ENCODE assay signal across 22 cellular contexts in the genomic region with DNA sequence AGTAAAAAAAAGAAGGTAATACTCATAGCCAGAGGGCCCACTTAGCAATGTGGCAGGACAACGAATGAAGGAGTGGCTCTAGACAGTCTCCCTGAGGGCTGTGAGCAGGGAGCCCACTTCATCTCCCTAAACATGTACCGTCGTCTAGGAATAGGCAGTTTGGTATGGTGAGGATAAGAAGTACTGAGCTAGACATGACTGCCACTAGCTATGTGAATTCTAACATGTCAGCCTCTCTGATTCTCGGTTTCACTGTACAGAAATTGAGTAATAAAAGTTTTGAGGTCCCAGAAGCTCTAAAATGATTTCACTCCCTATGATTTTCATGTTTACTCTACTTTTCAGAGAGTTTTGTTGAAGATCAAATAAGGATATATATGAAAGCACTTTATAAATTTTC.
"Had no signal": no experiment of that assay in that cellular context is flagged by ENCODE, and none has a peak within 500 bp of the region (broad histone marks: within the 10 kb centered on the region; RNA-seq: fewer than 3 reads in every experiment).

No MANE protein-coding gene starts in this region.

- H3K4me3 Mint-ChIP-seq: IgD-negative memory B cell; T-cell; T-helper 1 cell treated with Interleukin-12 subunit alpha and Interleukin-12 subunit beta and Interleukin-4 antibody, amounts not matched to agents 30 μg/mL and 1 μg/mL, for 36 hours had no signal

- H3K27ac Mint-ChIP-seq: IgD-negative memory B cell; T-cell; T-helper 1 cell treated with Interleukin-12 subunit alpha and Interleukin-12 subunit beta and Interleukin-4 antibody, amounts not matched to agents 30 μg/mL and 1 μg/mL, for 36 hours had no signal

- H3K9me3 Mint-ChIP-seq: IgD-negative memory B cell; T-cell; T-helper 1 cell treated with Interleukin-12 subunit alpha and Interleukin-12 subunit beta and Interleukin-4 antibody, amounts not matched to agents 30 μg/mL and 1 μg/mL, for 36 hours had no signal

- H3K36me3 Mint-ChIP-seq: T-cell had no signal

- DNase-seq: Kasumi-1, MM.1S, NCI-H1092 treated with DMSO at 0.1 percent for 48 hours, NCI-H146, NCI-H1694 treated with DMSO at 0.1 percent for 48 hours, NCI-H1930, NCI-H2081, NCI-H2107, NCI-H2171 treated with DMSO at 0.1 percent for 48 hours, NCI-H345, NCI-H446 treated with DMSO at 0.1 percent for 48 hours, NCI-H510A treated with DMSO at 0.1 percent for 48 hours, NCI-H526 treated with DMSO at 0.1 percent for 48 hours, NCI-H748 treated with DMSO at 0.1 percent for 48 hours, Right ventricle myocardium superior, RPMI8226, SIG-M5, SW 1271, T-cell had no signal

- ATAC-seq: K562, T-cell had no signal

- H3K27me3 Mint-ChIP-seq: IgD-negative memory B cell, T-cell had no signal

- H3K4me1 Mint-ChIP-seq: IgD-negative memory B cell, T-cell had no signal
